ENCODE assay signal across 17 cellular contexts in the genomic region with DNA sequence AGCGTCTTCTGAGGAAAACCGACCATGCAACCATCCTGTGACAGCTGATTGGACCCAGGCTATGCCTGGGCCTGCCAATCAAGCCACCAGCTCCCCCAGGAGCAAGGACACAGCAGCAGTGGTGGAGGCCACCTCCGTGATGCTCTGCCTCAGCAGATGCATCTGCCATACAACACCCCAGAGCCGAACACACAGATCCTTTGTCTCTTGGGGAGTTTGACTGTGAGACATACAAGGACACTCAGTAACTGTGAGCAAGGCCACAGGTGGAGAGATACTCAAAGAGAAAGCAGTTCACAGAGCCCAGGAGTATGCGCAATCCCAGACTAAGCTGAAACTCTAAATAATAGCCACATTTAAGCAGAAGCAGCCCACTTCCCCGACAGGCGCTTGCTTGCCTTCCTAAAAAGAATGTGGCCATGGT. TPM values are rescaled to one million over a fixed set of nuclear protein-coding genes. Genes with fewer than 3 reads are reported as not detected.
DNase-seq lines count a peak whose midpoint lies in the region; TF ChIP-seq lines count a peak whose summit lies in the region.
"Had no signal": no experiment of that assay in that cellular context is flagged by ENCODE, and none has a peak within 500 bp of the region (broad histone marks: within the 10 kb centered on the region; RNA-seq: fewer than 3 reads in every experiment).

No MANE protein-coding gene starts in this region.

- H3K79me1 ChIP-seq in mesenchymal stem cell (replicated peaks; ENCODE audit: low read length, poor library complexity, severe bottlenecking) = no peaks in the 10 kb centered on the region

- H2BK12ac ChIP-seq in mesenchymal stem cell (ENCODE audit: low read length in 2 of 2) = no peak overlapping the region

- H3K4me3 Mint-ChIP-seq in MCF 10A (ENCODE audit: unreplicated experiment) = no peak overlapping the region
- H3K4me3 Mint-ChIP-seq in CD4-positive, alpha-beta memory T cell = no peak overlapping the region

- H4K91ac ChIP-seq in mesenchymal stem cell (ENCODE audit: low read length) = peak overlapping the region; percentile 36

- H3K79me2 ChIP-seq in mammary epithelial cell (ENCODE audit: insufficient read depth, low read length) (no peaks in the 10 kb centered on the region), OCI-LY3 (ENCODE audit: low read length) (no peaks in the 10 kb centered on the region)

- H3K27ac ChIP-seq in mammary epithelial cell (ENCODE audit: insufficient read depth, low read depth, low read length) = no peak overlapping the region
- H3K27ac ChIP-seq in OCI-LY3 (ENCODE audit: low read length) = peak overlapping the region; percentile 53
- no peak overlapping the region for H3K27ac ChIP-seq in mesenchymal stem cell (ENCODE audit: low read length, poor library complexity, severe bottlenecking)
- peak overlapping the region; percentile 53 to 54 for H3K27ac ChIP-seq in uterus
- H3K27ac ChIP-seq in CD4-positive, alpha-beta memory T cell (ENCODE audit: low read depth, low read length) = no peak overlapping the region
- H3K27ac ChIP-seq: Peyer's patch had no signal

- dilution Hi-C loops in mammary epithelial cell (cut with HindIII; ENCODE audit: low sequenced_read_pairs) = no loop called here

- no peak for TF ChIP-seq CTCF in MCF 10A (IDR thresholded peaks at IDR 0.05; ENCODE audit: unreplicated experiment)
- TF ChIP-seq CTCF in mammary epithelial cell (conservative IDR thresholded peaks at IDR 0.05 in 1 of 2, IDR thresholded peaks at IDR 0.05 in 1 of 2; ENCODE audit: extremely low read depth in 1 of 2, insufficient read depth in 1 of 2, low read depth in 1 of 2, low read length in 2 of 2) = no peak
- no peak for TF ChIP-seq CTCF in OCI-LY3 (IDR thresholded peaks at IDR 0.05; ENCODE audit: low read depth, low read length)
- no peak for TF ChIP-seq CTCF in uterus (IDR thresholded peaks at IDR 0.05)

- no peak overlapping the region for H3K4ac ChIP-seq in mesenchymal stem cell (ENCODE audit: low read depth in 1 of 2, low read length in 2 of 2)

- TF ChIP-seq POLR2A in uterus (IDR thresholded peaks at IDR 0.05) = no peak

- H3K9me3 ChIP-seq in mammary epithelial cell (replicated peaks; ENCODE audit: insufficient read depth, low read length) (no peaks in the 10 kb centered on the region), OCI-LY3 (ENCODE audit: insufficient read depth, low read length) (no peaks in the 10 kb centered on the region; the same call in 1 of the 2 replicates), mesenchymal stem cell (ENCODE audit: control insufficient read depth, low read length) (no peaks in the 10 kb centered on the region), uterus (no peaks in the 10 kb centered on the region)
- H3K9me3 ChIP-seq in CD4-positive, alpha-beta memory T cell (ENCODE audit: control insufficient read depth in 1 of 2, low read length in 2 of 2) = no peaks in the 10 kb centered on the region
- H3K9me3 ChIP-seq: Peyer's patch had no signal

- H2BK5ac ChIP-seq in mesenchymal stem cell (ENCODE audit: low read depth, low read length, poor library complexity, severe bottlenecking) = no peak overlapping the region

- WGBS in mammary epithelial cell (ENCODE audit: low coverage, missing lambda C conversion rate) = 100% methylated on average over 7 of the region's 7 CpGs
- WGBS in mesenchymal stem cell = 92% methylated on average over 6 of the region's 7 CpGs

- peak overlapping the region; percentile 61 for H3K27ac Mint-ChIP-seq in MCF 10A (ENCODE audit: low read depth, unreplicated experiment)
- no peak overlapping the region for H3K27ac Mint-ChIP-seq in CD4-positive, alpha-beta memory T cell

- CTCF ChIA-PET in MCF 10A (lab: Yijun Ruan, JAX) (interaction anchor here (1.4 kb wide), 1 partner anchor 11 kb away, joined by 9 read pairs; a partner anchor contains a TSS), mammary epithelial cell (lab: Charles Lee; ENCODE audit: low non-redundant PET) (no interaction called here)
- CTCF ChIA-PET in CD4-positive, alpha-beta memory T cell (lab: Charles Lee; ENCODE audit: partially characterized antibody) = no interaction called here

- H3K27me3 Mint-ChIP-seq in MCF 10A (ENCODE audit: insufficient read depth, unreplicated experiment) = no peaks in the 10 kb centered on the region
- H3K27me3 Mint-ChIP-seq in CD4-positive, alpha-beta memory T cell = peaks cover 3 to 5% of the 10 kb centered on the region in 2 donors

- H4K20me1 ChIP-seq in mammary epithelial cell (ENCODE audit: insufficient read depth, low read length) (no peaks in the 10 kb centered on the region), OCI-LY3 (ENCODE audit: insufficient read depth, low read length) (no peaks in the 10 kb centered on the region)

- H2AK5ac ChIP-seq in mesenchymal stem cell (ENCODE audit: low read length, severe bottlenecking) = no peak overlapping the region

- in situ Hi-C loops in mammary epithelial cell (cut with MboI; ENCODE audit: low sequenced_read_pairs in 2 of 2) = no loop called here

- BruUV-seq in MCF 10A (replicated peaks; lab: Mats Ljungman, UMichigan) = no TSS peak
- BruUV-seq in mammary epithelial cell (replicated peaks; lab: Mats Ljungman, UMichigan) = no TSS peak

- peaks cover 27% of the 10 kb centered on the region for H3K4me1 ChIP-seq in mammary epithelial cell (ENCODE audit: insufficient read depth, low read length)
- H3K4me1 ChIP-seq in OCI-LY3 (ENCODE audit: low read length) = peaks cover 16% of the 10 kb centered on the region
- no peaks in the 10 kb centered on the region for H3K4me1 ChIP-seq in mesenchymal stem cell (ENCODE audit: control insufficient read depth, insufficient read depth, low read depth, low read length)
- H3K4me1 ChIP-seq in uterus = no peaks in the 10 kb centered on the region
- no peaks in the 10 kb centered on the region for H3K4me1 ChIP-seq in CD4-positive, alpha-beta memory T cell (ENCODE audit: insufficient read depth, low read length)

- H3K14ac ChIP-seq in mesenchymal stem cell (ENCODE audit: low read length in 2 of 2) = no peak overlapping the region

- no peak overlapping the region for H2AFZ ChIP-seq in mammary epithelial cell (ENCODE audit: low read depth, low read length)
- H2AFZ ChIP-seq in OCI-LY3 (ENCODE audit: low read depth, low read length) = no peak overlapping the region
- no peak overlapping the region for H2AFZ ChIP-seq in mesenchymal stem cell (ENCODE audit: low read depth, low read length)

- DNase-seq in MCF 10A (ENCODE audit: unreplicated experiment) (no peak), mammary epithelial cell (no peak), mesenchymal stem cell (no peak), uterus (no peak), SW480 (ENCODE audit: low spot score) (no peak), cortex of kidney (lab: John Stamatoyannopoulos, UW) (no peak)
- DNase-seq in CD4-positive, alpha-beta memory T cell = no peak
- DNase-seq: DMS153, KG1, NCI-H1048, NCI-H1436 treated with DMSO at 0.1 percent for 48 hours, NCI-H2081 treated with DMSO at 0.1 percent for 48 hours, NCI-H2227 treated with DMSO at 0.1 percent for 48 hours, NCI-H524, Peyer's patch, SHP77 had no signal

- no peak overlapping the region for H2BK15ac ChIP-seq in mesenchymal stem cell (ENCODE audit: low read depth, poor library complexity, severe bottlenecking)

- H3K4me3 ChIP-seq in mammary epithelial cell (replicated peaks in 1 of 3; ENCODE audit: insufficient read depth in 1 of 3, low read depth in 2 of 3, low read length in 3 of 3) (no peak overlapping the region), OCI-LY3 (ENCODE audit: low read length) (peak overlapping the region; percentile 14; the same call in 1 of the 2 replicates), mesenchymal stem cell (ENCODE audit: insufficient read depth in 1 of 2, low read depth in 1 of 2, low read length in 2 of 2) (no peak overlapping the region), uterus (no peak overlapping the region)
- H3K4me3 ChIP-seq in CD4-positive, alpha-beta memory T cell (ENCODE audit: low read length in 2 of 2) = no peak overlapping the region
- H3K4me3 ChIP-seq: Peyer's patch had no signal

- no peak overlapping the region for H2BK120ac ChIP-seq in mesenchymal stem cell (ENCODE audit: low read depth, low read length)

- no peak overlapping the region for H4K8ac ChIP-seq in mesenchymal stem cell (ENCODE audit: low read length)

- H3K36me3 Mint-ChIP-seq in MCF 10A (ENCODE audit: insufficient read depth, unreplicated experiment) = peaks cover 7% of the 10 kb centered on the region
- H3K36me3 Mint-ChIP-seq in CD4-positive, alpha-beta memory T cell = no peaks in the 10 kb centered on the region

- intact Hi-C loops in MCF 10A (cut with micrococcal nuclease) (no loop called here), mammary epithelial cell (cut with micrococcal nuclease) (no loop called here), uterus (cut with DNase I; ENCODE audit: low total_unique reads) (no loop called here)
- intact Hi-C loops in CD4-positive, alpha-beta memory T cell (cut with micrococcal nuclease) = no loop called here

- H3K18ac ChIP-seq in mesenchymal stem cell (ENCODE audit: low read depth in 1 of 2, low read length in 2 of 2) = no peak overlapping the region

- POLR2A ChIA-PET in MCF 10A (lab: Yijun Ruan, JAX) = interaction anchor here (2.7 kb wide), 1 partner anchor 10 kb away, joined by 11 read pairs; a partner anchor contains a TSS
- POLR2A ChIA-PET in CD4-positive, alpha-beta memory T cell (lab: Charles Lee; ENCODE audit: partially characterized antibody) = interaction anchor here (0.5 kb wide), 1 partner anchor 39 kb away, joined by 3 read pairs; no protein-coding TSS in a partner anchor

- H3K4me2 ChIP-seq in mammary epithelial cell (ENCODE audit: insufficient read depth, low read depth, low read length) (no peak overlapping the region), OCI-LY3 (ENCODE audit: low read length) (peak overlapping the region; percentile 42; the same call in 1 of the 2 replicates), mesenchymal stem cell (ENCODE audit: low read length, poor library complexity, severe bottlenecking) (no peak overlapping the region)

- H3K27me3 ChIP-seq in mammary epithelial cell (ENCODE audit: insufficient read depth, low read length) = no peaks in the 10 kb centered on the region
- peaks cover 5% of the 10 kb centered on the region; the same call in 1 of the 2 replicates for H3K27me3 ChIP-seq in OCI-LY3 (ENCODE audit: low read depth, low read length)
- H3K27me3 ChIP-seq in mesenchymal stem cell (ENCODE audit: control insufficient read depth in 1 of 2, insufficient read depth in 1 of 2, low read length in 2 of 2) = peaks cover 0 to 3% of the 10 kb centered on the region in 2 experiments
- no peaks in the 10 kb centered on the region for H3K27me3 ChIP-seq in uterus
- H3K27me3 ChIP-seq in CD4-positive, alpha-beta memory T cell (ENCODE audit: insufficient read depth, low read length) = no peaks in the 10 kb centered on the region
- H3K27me3 ChIP-seq: Peyer's patch had no signal

- H3K36me3 ChIP-seq in mammary epithelial cell (ENCODE audit: insufficient read depth, low read length) = no peaks in the 10 kb centered on the region
- no peaks in the 10 kb centered on the region for H3K36me3 ChIP-seq in OCI-LY3 (replicated peaks; ENCODE audit: low read depth, low read length)
- no peaks in the 10 kb centered on the region for H3K36me3 ChIP-seq in mesenchymal stem cell (ENCODE audit: control insufficient read depth in 1 of 2, insufficient read depth in 2 of 2, low read depth in 1 of 2, low read length in 2 of 2)
- no peaks in the 10 kb centered on the region for H3K36me3 ChIP-seq in uterus
- no peaks in the 10 kb centered on the region for H3K36me3 ChIP-seq in CD4-positive, alpha-beta memory T cell (ENCODE audit: insufficient read depth, low read length)
- H3K36me3 ChIP-seq: Peyer's patch had no signal

- H3K4me1 Mint-ChIP-seq in MCF 10A (ENCODE audit: insufficient read depth, unreplicated experiment) = peaks cover 15% of the 10 kb centered on the region
- H3K4me1 Mint-ChIP-seq in CD4-positive, alpha-beta memory T cell = no peaks in the 10 kb centered on the region

- peak overlapping the region in 1 of 2 experiments; percentile 9 for H3K23ac ChIP-seq in mesenchymal stem cell (ENCODE audit: low read length in 2 of 2)

- H3K9ac ChIP-seq in mammary epithelial cell (ENCODE audit: insufficient read depth, low read length) = no peak overlapping the region
- no peak overlapping the region for H3K9ac ChIP-seq in OCI-LY3 (ENCODE audit: low read length)
- no peak overlapping the region for H3K9ac ChIP-seq in mesenchymal stem cell (ENCODE audit: low read length)

- no peaks in the 10 kb centered on the region for H3K9me3 Mint-ChIP-seq in MCF 10A (ENCODE audit: unreplicated experiment)
- H3K9me3 Mint-ChIP-seq in CD4-positive, alpha-beta memory T cell = no peaks in the 10 kb centered on the region

RNA-seq across cellular contexts. Expression of a gene that starts 10.0 kb away (rescaled TPM):
- 217 and 228 TPM in 2 replicates for total RNA-seq in MCF 10A (2022)
- 100 to 1,000 TPM; 184 to 196 TPM for total RNA-seq in mammary epithelial cell
- polyA plus RNA-seq in mammary epithelial cell = 345 TPM
- 223 TPM for polyA minus RNA-seq in mammary epithelial cell
- polyA plus RNA-seq in mesenchymal stem cell (2013, experiment 1 of 2) = 195 TPM
- polyA plus RNA-seq in mesenchymal stem cell (2013, experiment 2 of 2) = 199 TPM
- total RNA-seq in uterus = 100 to 1,000 TPM in 3 of 4 donors, 10 to 100 TPM in 1; 18.7 to 177 (median 142) TPM
- 10 to 100 TPM; 46.9 to 54.2 TPM for total RNA-seq in CD4-positive, alpha-beta memory T cell
- polyA plus RNA-seq in CD4-positive, alpha-beta memory T cell = 100 to 1,000 TPM in 1 of 2 donors, 10 to 100 TPM in 1; 89.1 to 128 TPM

RNA-seq across cellular contexts. Expression of a gene that starts 37.6 kb away (rescaled TPM):
- 53.3 and 65.0 TPM in 2 replicates for total RNA-seq in MCF 10A (2022)
- 100 to 1,000 TPM in 1 of 2 donors, 10 to 100 TPM in 1; 65.9 to 104 TPM for total RNA-seq in mammary epithelial cell
- polyA plus RNA-seq in mammary epithelial cell = 15.5 TPM
- 8.8 TPM for polyA minus RNA-seq in mammary epithelial cell
- polyA plus RNA-seq in mesenchymal stem cell (2013, experiment 1 of 2) = 44.1 TPM
- polyA plus RNA-seq in mesenchymal stem cell (2013, experiment 2 of 2) = 45.1 TPM
- total RNA-seq in uterus = 100 to 1,000 TPM in 1 of 4 donors, 10 to 100 TPM in 3; 39.5 to 169 (median 45.7) TPM
- 10 to 100 TPM; 31.1 to 36.4 TPM for total RNA-seq in CD4-positive, alpha-beta memory T cell
- polyA plus RNA-seq in CD4-positive, alpha-beta memory T cell = 10 to 100 TPM; 19.1 to 20.1 TPM

RNA-seq across cellular contexts. Expression of a gene that starts 54.4 kb away (rescaled TPM):
- total RNA-seq in MCF 10A (2022) = 66.4 and 66.5 TPM in 2 replicates
- 10 to 100 TPM in 1 of 2 donors, under 1 TPM in 1; 0.50 to 38.1 TPM for total RNA-seq in mammary epithelial cell
- 47.2 TPM for polyA plus RNA-seq in mammary epithelial cell
- not detected for polyA minus RNA-seq in mammary epithelial cell
- polyA plus RNA-seq in mesenchymal stem cell (2013, experiment 1 of 2) = 12.2 TPM
- 14.2 TPM for polyA plus RNA-seq in mesenchymal stem cell (2013, experiment 2 of 2)
- 10 to 100 TPM in 1 of 4 donors, 1 to 10 TPM in 2, not detected in 1; 1.3 to 24.3 (median 4.4) TPM for total RNA-seq in uterus
- 1 to 10 TPM; 1.1 to 1.6 TPM for total RNA-seq in CD4-positive, alpha-beta memory T cell
- 1 to 10 TPM; 2.9 to 5.0 TPM for polyA plus RNA-seq in CD4-positive, alpha-beta memory T cell

RNA-seq across cellular contexts. Expression of a gene that starts 58.5 kb away (rescaled TPM):
- total RNA-seq in MCF 10A (2022) (17.5 and 22.3 TPM in 2 replicates), mammary epithelial cell (10 to 100 TPM; 14.3 to 16.4 TPM), uterus (10 to 100 TPM; 32.1 to 50.2 (median 33.7) TPM)
- 6.7 TPM for polyA plus RNA-seq in mammary epithelial cell
- not detected for polyA minus RNA-seq in mammary epithelial cell
- 13.6 TPM for polyA plus RNA-seq in mesenchymal stem cell (2013, experiment 1 of 2)
- 14.4 TPM for polyA plus RNA-seq in mesenchymal stem cell (2013, experiment 2 of 2)
- 10 to 100 TPM; 21.8 to 23.8 TPM for total RNA-seq in CD4-positive, alpha-beta memory T cell
- polyA plus RNA-seq in CD4-positive, alpha-beta memory T cell = 10 to 100 TPM; 25.9 to 60.7 TPM

Comparison
In these comparisons a context has a peak if more than half of its experiments do, and no peak if none do; other contexts are left out.
1. H3K27ac ChIP-seq: peak in OCI-LY3 (single experiment) and uterus (2 of 2); none in mammary epithelial cell (single experiment), mesenchymal stem cell (single experiment) and CD4-positive, alpha-beta memory T cell (single experiment).